Comparison of ENCODE assay signal across 12 cellular contexts in genomic region chr5:159510282-159510681, GRCh38.
DNase-seq lines count a peak whose midpoint lies in the region; ATAC-seq and TF ChIP-seq lines count a peak whose summit lies in the region.
"Had no signal": no experiment of that assay in that cellular context is flagged by ENCODE, and none has a peak within 500 bp of the region (broad histone marks: within the 10 kb centered on the region; RNA-seq: fewer than 3 reads in every experiment).

No MANE protein-coding gene starts in this region.

- H3K27ac ChIP-seq in GM23248: no peak overlapping the region
- peak overlapping the region; percentile 19 to 82 for H3K27ac ChIP-seq in ascending aorta
- H3K27ac ChIP-seq: tibial nerve had no signal

- intact Hi-C loops in ascending aorta (cut with DNase I) (no loop called here), sciatic nerve (cut with DNase I) (no loop called here)

- no peaks in the 10 kb centered on the region for H3K79me2 ChIP-seq in GM23248 (ENCODE audit: insufficient read depth)

- ATAC-seq in sciatic nerve (peak; percentile 84), GM18858 (IDR thresholded peaks at IDR 0.05; ENCODE audit: unreplicated experiment) (no peak)
- ATAC-seq: activated CD4-positive, alpha-beta T cell treated with anti-CD3 and anti-CD28 coated beads for 36 hours; GM12878 had no signal

- H3K27me3 ChIP-seq in GM23248 (replicated peaks; ENCODE audit: insufficient read depth) (no peaks in the 10 kb centered on the region), ascending aorta (no peaks in the 10 kb centered on the region)
- H3K27me3 ChIP-seq: tibial nerve had no signal

- peaks cover 22% of the 10 kb centered on the region for H3F3A ChIP-seq in GM23248 (ENCODE audit: insufficient read depth)

- no peaks in the 10 kb centered on the region for H3K9me2 ChIP-seq in GM23248 (ENCODE audit: insufficient read depth)

- H3K4me3 ChIP-seq in GM23248: no peak overlapping the region
- no peak overlapping the region for H3K4me3 ChIP-seq in ascending aorta
- H3K4me3 ChIP-seq: GM12878, tibial nerve had no signal

- no peak overlapping the region for H2AFZ ChIP-seq in GM23248

- in situ Hi-C loops in GM23248 (cut with MboI): no loop called here

- no peak overlapping the region for H3K9ac ChIP-seq in GM23248

- no peaks in the 10 kb centered on the region for H3K9me3 ChIP-seq in GM23248 (ENCODE audit: low read depth)
- no peaks in the 10 kb centered on the region for H3K9me3 ChIP-seq in ascending aorta
- H3K9me3 ChIP-seq: tibial nerve had no signal

- TF ChIP-seq CTCF in ascending aorta (IDR thresholded peaks at IDR 0.05): no peak

- H3K4me1 ChIP-seq in GM23248 (ENCODE audit: insufficient read depth) (peaks cover 34% of the 10 kb centered on the region), ascending aorta (peaks cover 10 to 30% of the 10 kb centered on the region in 2 donors)

- 32 to 39% methylated on average over 3 of the region's 3 CpGs for WGBS in GM23248 (ENCODE audit: low coverage in 1 of 2, low lambda C conversion rate in 2 of 2, missing lambda C conversion rate in 2 of 2), 2 experiments

- no peaks in the 10 kb centered on the region for H4K20me1 ChIP-seq in GM23248 (ENCODE audit: insufficient read depth)

- H3K4me2 ChIP-seq in GM23248 (ENCODE audit: unreplicated experiment): no peak overlapping the region

- DNase-seq in GM23248 (peak; percentile 88), ascending aorta (ENCODE audit: low spot score in 2 of 2) (peak in 1 of 2 donors; percentile 65), hepatic stellate cell (ENCODE audit: low spot score) (peak; percentile 83), sciatic nerve (ENCODE audit: low spot score) (no peak), DMS79 treated with DMSO at 0.1 percent for 48 hours (lab: John Stamatoyannopoulos, UW) (no peak), D341Med (ENCODE audit: low spot score) (no peak)
- no peak for DNase-seq in activated effector memory CD4-positive, alpha-beta T cell treated with Interleukin-2 at 50 U/mL for 16 hours
- DNase-seq: activated CD4-positive, alpha-beta T cell treated with anti-CD3 and anti-CD28 coated beads for 36 hours; NCI-H2081 had no signal

- H3K36me3 ChIP-seq in GM23248 (ENCODE audit: low read depth): no peaks in the 10 kb centered on the region
- no peaks in the 10 kb centered on the region for H3K36me3 ChIP-seq in ascending aorta
- H3K36me3 ChIP-seq: tibial nerve had no signal

Comparison
In these comparisons a context has a peak if more than half of its experiments do, and no peak if none do; other contexts are left out.
1. DNase-seq: peak in GM23248 (single experiment) and hepatic stellate cell (single experiment); none in sciatic nerve (single experiment), DMS79 treated with DMSO at 0.1 percent for 48 hours (single experiment), activated effector memory CD4-positive, alpha-beta T cell treated with Interleukin-2 at 50 U/mL for 16 hours (single experiment) and D341Med (single experiment).